Comparison of ENCODE assay signal across 1 cellular context in the genomic region with DNA sequence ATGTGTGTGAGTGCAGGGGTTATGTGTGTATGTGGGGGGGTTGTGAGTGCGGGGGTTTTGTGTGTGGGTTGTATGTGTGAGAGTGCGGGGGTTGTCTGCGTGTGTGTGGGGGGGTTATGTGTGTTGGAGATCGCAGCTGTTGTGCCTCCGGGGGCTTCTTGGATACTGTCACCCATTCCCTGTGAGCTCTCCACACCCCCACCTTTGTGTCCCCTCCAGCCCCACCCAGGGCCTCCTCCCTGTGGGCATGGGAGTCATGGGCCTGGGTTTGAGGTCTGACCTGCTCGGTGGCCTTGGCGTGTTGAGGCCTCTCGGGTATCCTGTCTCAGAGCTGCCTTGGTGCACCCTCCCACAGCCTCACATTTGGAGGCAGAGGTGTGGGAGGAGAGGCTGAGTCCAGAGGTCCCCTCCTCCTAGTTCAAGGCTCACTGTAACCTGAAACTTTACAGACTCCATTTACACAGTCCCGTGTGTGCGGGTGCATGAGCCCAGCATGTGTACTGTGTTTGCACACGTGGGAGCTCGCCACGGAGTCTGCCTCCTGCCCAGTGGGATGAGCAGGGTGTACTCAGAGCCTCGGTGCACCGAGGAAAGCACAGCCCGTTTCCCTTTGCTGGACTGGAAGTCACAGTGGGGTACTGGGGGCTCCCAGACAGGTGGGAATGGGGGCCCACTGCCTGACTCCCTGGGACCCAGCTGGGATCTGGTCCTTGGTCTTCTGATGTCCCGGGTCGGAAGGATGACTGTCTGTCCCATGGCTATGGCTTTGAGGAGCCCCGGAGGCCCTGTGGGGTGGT.
TF ChIP-seq lines count a peak whose summit lies in the region.

No MANE protein-coding gene starts in this region.

TF ChIP-seq in HepG2, 621 proteins besides CTCF, POLR2A, EP300 and RAD21 (continued from another document and continues in another):
- 0 out of 2 replicates have a peak, but pooled peaks have one; percentile 48 for TF ChIP-seq GLI4 (CRISPR knock-in tag; IDR thresholded peaks at IDR 0.05; ENCODE audit: borderline replicate concordance)
- no peak for TF ChIP-seq ZNF180 (CRISPR knock-in tag; IDR thresholded peaks at IDR 0.05; ENCODE audit: borderline replicate concordance, low read depth)
- TF ChIP-seq NR2F6 (IDR thresholded peaks at IDR 0.05) = no peak
- TF ChIP-seq NR2F6 (CRISPR knock-in tag; IDR thresholded peaks at IDR 0.05) = peak; percentile 56; the same call in 1 of the 2 replicates
- TF ChIP-seq ZMYM3 (CRISPR knock-in tag; IDR thresholded peaks at IDR 0.05) = peak; percentile 93
- no peak for TF ChIP-seq ZNF292 (CRISPR knock-in tag; IDR thresholded peaks at IDR 0.05; ENCODE audit: borderline replicate concordance, low read depth)
- no peak for TF ChIP-seq SOX6 (IDR thresholded peaks at IDR 0.05)
- TF ChIP-seq SOX6 (CRISPR knock-in tag; IDR thresholded peaks at IDR 0.05) = peak; percentile 77
- TF ChIP-seq MXD3 (CRISPR knock-in tag; IDR thresholded peaks at IDR 0.05) = peak; percentile 38; the same call in 1 of the 2 replicates
- 0 out of 2 replicates have a peak, but pooled peaks have one; percentile 42 for TF ChIP-seq FOXK1 (CRISPR knock-in tag; IDR thresholded peaks at IDR 0.05; ENCODE audit: borderline replicate concordance, low read depth)
- TF ChIP-seq NFIB (CRISPR knock-in tag; IDR thresholded peaks at IDR 0.05; ENCODE audit: borderline replicate concordance) = no peak
- TF ChIP-seq ZNF577 (CRISPR knock-in tag; IDR thresholded peaks at IDR 0.05; ENCODE audit: borderline replicate concordance, low read depth) = no peak
- no peak for TF ChIP-seq ZNF678 (CRISPR knock-in tag; IDR thresholded peaks at IDR 0.05)
- no peak for TF ChIP-seq PBX2 (CRISPR knock-in tag; IDR thresholded peaks at IDR 0.05)
- 0 out of 2 replicates have a peak, but pooled peaks have one; percentile 38 for TF ChIP-seq ARNT2 (CRISPR knock-in tag; IDR thresholded peaks at IDR 0.05; ENCODE audit: low read depth)
- TF ChIP-seq RFXANK (CRISPR knock-in tag; IDR thresholded peaks at IDR 0.05) = no peak
- TF ChIP-seq, protein P1, sequence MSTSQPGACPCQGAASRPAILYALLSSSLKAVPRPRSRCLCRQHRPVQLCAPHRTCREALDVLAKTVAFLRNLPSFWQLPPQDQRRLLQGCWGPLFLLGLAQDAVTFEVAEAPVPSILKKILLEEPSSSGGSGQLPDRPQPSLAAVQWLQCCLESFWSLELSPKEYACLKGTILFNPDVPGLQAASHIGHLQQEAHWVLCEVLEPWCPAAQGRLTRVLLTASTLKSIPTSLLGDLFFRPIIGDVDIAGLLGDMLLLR (CRISPR knock-in tag; IDR thresholded peaks at IDR 0.05) = no peak
- no peak for TF ChIP-seq MED8 (CRISPR knock-in tag; IDR thresholded peaks at IDR 0.05; ENCODE audit: insufficient replicate concordance)
- TF ChIP-seq, protein P2, sequence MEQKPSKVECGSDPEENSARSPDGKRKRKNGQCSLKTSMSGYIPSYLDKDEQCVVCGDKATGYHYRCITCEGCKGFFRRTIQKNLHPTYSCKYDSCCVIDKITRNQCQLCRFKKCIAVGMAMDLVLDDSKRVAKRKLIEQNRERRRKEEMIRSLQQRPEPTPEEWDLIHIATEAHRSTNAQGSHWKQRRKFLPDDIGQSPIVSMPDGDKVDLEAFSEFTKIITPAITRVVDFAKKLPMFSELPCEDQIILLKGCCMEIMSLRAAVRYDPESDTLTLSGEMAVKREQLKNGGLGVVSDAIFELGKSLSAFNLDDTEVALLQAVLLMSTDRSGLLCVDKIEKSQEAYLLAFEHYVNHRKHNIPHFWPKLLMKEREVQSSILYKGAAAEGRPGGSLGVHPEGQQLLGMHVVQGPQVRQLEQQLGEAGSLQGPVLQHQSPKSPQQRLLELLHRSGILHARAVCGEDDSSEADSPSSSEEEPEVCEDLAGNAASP (CRISPR knock-in tag; IDR thresholded peaks at IDR 0.05; ENCODE audit: borderline replicate concordance) = 0 out of 2 replicates have a peak, but pooled peaks have one; percentile 14
- peak; percentile 65 for TF ChIP-seq TEAD3 (CRISPR knock-in tag; optimal IDR thresholded peaks at IDR 0.05; ENCODE audit: borderline replicate concordance)
- TF ChIP-seq, protein P3, sequence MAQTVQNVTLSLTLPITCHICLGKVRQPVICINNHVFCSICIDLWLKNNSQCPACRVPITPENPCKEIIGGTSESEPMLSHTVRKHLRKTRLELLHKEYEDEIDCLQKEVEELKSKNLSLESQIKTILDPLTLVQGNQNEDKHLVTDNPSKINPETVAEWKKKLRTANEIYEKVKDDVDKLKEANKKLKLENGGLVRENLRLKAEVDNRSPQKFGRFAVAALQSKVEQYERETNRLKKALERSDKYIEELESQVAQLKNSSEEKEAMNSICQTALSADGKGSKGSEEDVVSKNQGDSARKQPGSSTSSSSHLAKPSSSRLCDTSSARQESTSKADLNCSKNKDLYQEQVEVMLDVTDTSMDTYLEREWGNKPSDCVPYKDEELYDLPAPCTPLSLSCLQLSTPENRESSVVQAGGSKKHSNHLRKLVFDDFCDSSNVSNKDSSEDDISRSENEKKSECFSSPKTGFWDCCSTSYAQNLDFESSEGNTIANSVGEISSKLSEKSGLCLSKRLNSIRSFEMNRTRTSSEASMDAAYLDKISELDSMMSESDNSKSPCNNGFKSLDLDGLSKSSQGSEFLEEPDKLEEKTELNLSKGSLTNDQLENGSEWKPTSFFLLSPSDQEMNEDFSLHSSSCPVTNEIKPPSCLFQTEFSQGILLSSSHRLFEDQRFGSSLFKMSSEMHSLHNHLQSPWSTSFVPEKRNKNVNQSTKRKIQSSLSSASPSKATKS (CRISPR knock-in tag; IDR thresholded peaks at IDR 0.05) = no peak
- 0 out of 2 replicates have a peak, but pooled peaks have one; percentile 31 for TF ChIP-seq RNF2 (conservative IDR thresholded peaks at IDR 0.05; ENCODE audit: low read depth)
- no peak for TF ChIP-seq AKAP8 (CRISPR knock-in tag; IDR thresholded peaks at IDR 0.05)
- TF ChIP-seq ZNF3 (CRISPR knock-in tag; IDR thresholded peaks at IDR 0.05) = no peak
- TF ChIP-seq DMTF1 (CRISPR knock-in tag; IDR thresholded peaks at IDR 0.05) = no peak
- 0 out of 2 replicates have a peak, but pooled peaks have one; percentile 30 for TF ChIP-seq ZNF547 (CRISPR knock-in tag; IDR thresholded peaks at IDR 0.05)
- no peak for TF ChIP-seq E2F5 (CRISPR knock-in tag; conservative IDR thresholded peaks at IDR 0.05)
- TF ChIP-seq, protein P4, sequence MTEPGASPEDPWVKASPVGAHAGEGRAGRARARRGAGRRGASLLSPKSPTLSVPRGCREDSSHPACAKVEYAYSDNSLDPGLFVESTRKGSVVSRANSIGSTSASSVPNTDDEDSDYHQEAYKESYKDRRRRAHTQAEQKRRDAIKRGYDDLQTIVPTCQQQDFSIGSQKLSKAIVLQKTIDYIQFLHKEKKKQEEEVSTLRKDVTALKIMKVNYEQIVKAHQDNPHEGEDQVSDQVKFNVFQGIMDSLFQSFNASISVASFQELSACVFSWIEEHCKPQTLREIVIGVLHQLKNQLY (CRISPR knock-in tag; IDR thresholded peaks at IDR 0.05) = peak; percentile 94
- TF ChIP-seq, protein P5, sequence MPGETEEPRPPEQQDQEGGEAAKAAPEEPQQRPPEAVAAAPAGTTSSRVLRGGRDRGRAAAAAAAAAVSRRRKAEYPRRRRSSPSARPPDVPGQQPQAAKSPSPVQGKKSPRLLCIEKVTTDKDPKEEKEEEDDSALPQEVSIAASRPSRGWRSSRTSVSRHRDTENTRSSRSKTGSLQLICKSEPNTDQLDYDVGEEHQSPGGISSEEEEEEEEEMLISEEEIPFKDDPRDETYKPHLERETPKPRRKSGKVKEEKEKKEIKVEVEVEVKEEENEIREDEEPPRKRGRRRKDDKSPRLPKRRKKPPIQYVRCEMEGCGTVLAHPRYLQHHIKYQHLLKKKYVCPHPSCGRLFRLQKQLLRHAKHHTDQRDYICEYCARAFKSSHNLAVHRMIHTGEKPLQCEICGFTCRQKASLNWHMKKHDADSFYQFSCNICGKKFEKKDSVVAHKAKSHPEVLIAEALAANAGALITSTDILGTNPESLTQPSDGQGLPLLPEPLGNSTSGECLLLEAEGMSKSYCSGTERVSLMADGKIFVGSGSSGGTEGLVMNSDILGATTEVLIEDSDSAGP (CRISPR knock-in tag; IDR thresholded peaks at IDR 0.05; ENCODE audit: borderline replicate concordance) = peak; percentile 54
- TF ChIP-seq ZNF512B (CRISPR knock-in tag; IDR thresholded peaks at IDR 0.05; ENCODE audit: borderline replicate concordance) = 0 out of 2 replicates have a peak, but pooled peaks have one; percentile 71
